ENCODE assay signal across 11 cellular contexts in genomic region chr5:134552301-134552700, GRCh38. TPM values are rescaled to one million over a fixed set of nuclear protein-coding genes. Genes with fewer than 3 reads are reported as not detected.
DNase-seq lines count a peak whose midpoint lies in the region; ATAC-seq and TF ChIP-seq lines count a peak whose summit lies in the region.
"Had no signal": no experiment of that assay in that cellular context is flagged by ENCODE, and none has a peak within 500 bp of the region (broad histone marks: within the 10 kb centered on the region; RNA-seq: fewer than 3 reads in every experiment).

No MANE protein-coding gene starts in this region.

- H3K36me3 ChIP-seq in muscle layer of duodenum (ENCODE audit: control insufficient read depth in 1 of 2, insufficient read depth in 2 of 2, low read length in 2 of 2): peaks cover 26% of the 10 kb centered on the region in 2 donors

- peak overlapping the region in 1 of 2 donors; percentile 80 for H3K27ac Mint-ChIP-seq in effector memory CD8-positive, alpha-beta T cell

- peak; percentile 80 for DNase-seq in AG09319 (ENCODE audit: extremely low read depth, low read depth)
- DNase-seq in NCI-H446 treated with DMSO at 0.1 percent for 48 hours (lab: John Stamatoyannopoulos, UW): peak; percentile 17
- peak; percentile 93 for DNase-seq in dermis microvascular lymphatic vessel endothelial cell (ENCODE audit: low read depth in 2 of 2)
- DNase-seq in cortex of kidney (lab: John Stamatoyannopoulos, UW): no peak
- no peak for DNase-seq in lower leg skin (ENCODE audit: low spot score in 2 of 2)
- DNase-seq in effector memory CD8-positive, alpha-beta T cell: no peak
- no peak for DNase-seq in HuH-7.5 (ENCODE audit: low spot score)
- DNase-seq: activated gamma-delta T cell treated with Interleukin-2 at 50 U/mL for 16 hours, DMS53, SHP77 treated with DMSO at 0.1 percent for 48 hours had no signal

- peaks cover 40 to 59% of the 10 kb centered on the region in 2 donors for H3K4me1 ChIP-seq in muscle layer of duodenum (ENCODE audit: control insufficient read depth in 1 of 2, insufficient read depth in 2 of 2, low read length in 2 of 2)

- TF ChIP-seq CTCF in AG09319 (IDR thresholded peaks at IDR 0.05; ENCODE audit: low read depth, low read length) (no peak), lower leg skin (IDR thresholded peaks at IDR 0.05) (no peak)

- peaks cover 67% of the 10 kb centered on the region for H3K36me3 Mint-ChIP-seq in effector memory CD8-positive, alpha-beta T cell (ENCODE audit: insufficient read depth)

- no peak overlapping the region for H3K4me3 ChIP-seq in muscle layer of duodenum (ENCODE audit: low read depth in 1 of 2, low read length in 2 of 2)
- no peak overlapping the region for H3K4me3 ChIP-seq in lower leg skin (ENCODE audit: low read depth, poor library complexity, severe bottlenecking)

- H3K4me3 Mint-ChIP-seq in effector memory CD8-positive, alpha-beta T cell: no peak overlapping the region

- no peaks in the 10 kb centered on the region for H3K9me3 Mint-ChIP-seq in effector memory CD8-positive, alpha-beta T cell

- no peaks in the 10 kb centered on the region for H3K27me3 ChIP-seq in muscle layer of duodenum (ENCODE audit: low read depth, low read length)

- no peak for ATAC-seq in effector memory CD8-positive, alpha-beta T cell (replicated peaks)

- intact Hi-C loops in lower leg skin (cut with DNase I; ENCODE audit: low total_unique reads): no loop called here

- H3K27me3 Mint-ChIP-seq in effector memory CD8-positive, alpha-beta T cell: no peaks in the 10 kb centered on the region

- no peak for TF ChIP-seq POLR2A in lower leg skin (IDR thresholded peaks at IDR 0.05)

- peaks cover 64 to 65% of the 10 kb centered on the region in 2 donors for H3K4me1 Mint-ChIP-seq in effector memory CD8-positive, alpha-beta T cell (ENCODE audit: low read depth in 2 of 2)

- WGBS in lower leg skin, 2 donors: 83 to 86% methylated on average over 3 of the region's 3 CpGs

- peak overlapping the region; percentile 70 for H3K27ac ChIP-seq in muscle layer of duodenum (ENCODE audit: low read length)

- no peaks in the 10 kb centered on the region for H3K9me3 ChIP-seq in muscle layer of duodenum (ENCODE audit: control insufficient read depth in 1 of 2, low read length in 2 of 2)

RNA-seq across cellular contexts. Expression of gene JADE2, which starts 26.8 kb away (rescaled TPM):
- total RNA-seq in dermis microvascular lymphatic vessel endothelial cell (12.5 and 17.3 TPM in 2 replicates), lower leg skin (10 to 100 TPM; 35.5 to 68.1 (median 59.0) TPM)

Comparison
In these comparisons a context has a peak if more than half of its experiments do, and no peak if none do; other contexts are left out.
1. DNase-seq: peak in AG09319 (single experiment), NCI-H446 treated with DMSO at 0.1 percent for 48 hours (single experiment) and dermis microvascular lymphatic vessel endothelial cell (2 of 2); none in cortex of kidney (single experiment), lower leg skin (0 of 2), effector memory CD8-positive, alpha-beta T cell (0 of 3) and HuH-7.5 (single experiment).